17 cellular contexts compared by ENCODE assay signal in genomic region chr22:38685761-38686160, GRCh38. TPM values are rescaled to one million over a fixed set of nuclear protein-coding genes. Genes with fewer than 3 reads are reported as not detected.
A peak's percentile ranks its signal among the peaks of the same experiment; 100 is the strongest.
DNase-seq lines count a peak whose midpoint lies in the region; ATAC-seq, FAIRE-seq and TF ChIP-seq lines count a peak whose summit lies in the region.
"Had no signal": no experiment of that assay in that cellular context is flagged by ENCODE, and none has a peak within 500 bp of the region (broad histone marks: within the 10 kb centered on the region; RNA-seq: fewer than 3 reads in every experiment).

No MANE protein-coding gene starts in this region.

- RAD21 ChIA-PET in GM12878 (lab: Charles Lee; ENCODE audit: unreplicated experiment), result interaction anchor here (0.6 kb wide), 1 partner anchor 90 kb away, joined by 4 read pairs; no protein-coding TSS in a partner anchor

- H3K36me3 ChIP-seq in A673 (ENCODE audit: insufficient read depth, low read length, poor library complexity, severe bottlenecking) (peaks cover 69% of the 10 kb centered on the region), GM12878 (ENCODE audit: control insufficient read depth in 2 of 2, insufficient read depth in 2 of 2, low read length in 1 of 2) (peaks cover 15 to 18% of the 10 kb centered on the region in 2 experiments; a peak in 3 of 4 replicates), upper lobe of right lung (peaks cover 66% of the 10 kb centered on the region), ascending aorta (peaks cover 49 to 72% of the 10 kb centered on the region in 2 donors)
- peaks cover 14% of the 10 kb centered on the region for H3K36me3 ChIP-seq in CD8-positive, alpha-beta T cell (ENCODE audit: insufficient read depth, low read length)

- intact Hi-C loops in A673 (cut with micrococcal nuclease; ENCODE audit: unreplicated experiment) (no loop called here), GM12878 (cut with micrococcal nuclease; ENCODE audit: unreplicated experiment) (no loop called here), upper lobe of right lung (cut with DNase I) (no loop called here), ascending aorta (cut with DNase I) (loop anchor here (10.0 kb wide), 1 partner anchor 631 kb away; the partner anchor contains the start of gene PICK1)
- intact Hi-C loops in CD8-positive, alpha-beta T cell (cut with DNase I, micrococcal nuclease), result loop anchor here in 1 of 2 experiments (10.0 kb wide), 1 partner anchor 631 kb away; the partner anchor contains the start of gene PICK1

- CTCF ChIA-PET in A673 (lab: Charles Lee) (no interaction called here), GM12878 (lab: Yijun Ruan, JAX) (interaction anchor here (0.6 kb wide), 1 partner anchor 446 kb away, joined by 3 read pairs; no protein-coding TSS in a partner anchor)
- CTCF ChIA-PET in CD8-positive, alpha-beta T cell (lab: Charles Lee), result no interaction called here

- no peak overlapping the region for H3K4me3 Mint-ChIP-seq in CD8-positive, alpha-beta T cell
- H3K4me3 Mint-ChIP-seq in effector memory CD8-positive, alpha-beta T cell, result no peak overlapping the region

- H4K20me1 ChIP-seq in GM12878 (ENCODE audit: control insufficient read depth, insufficient read depth), result no peaks in the 10 kb centered on the region

- H3K9me3 ChIP-seq in A673 (ENCODE audit: low read depth, low read length, poor library complexity, severe bottlenecking), result no peaks in the 10 kb centered on the region
- no peaks in the 10 kb centered on the region for H3K9me3 ChIP-seq in CD8-positive, alpha-beta T cell (ENCODE audit: low read length)
- no peaks in the 10 kb centered on the region; the same call in 2 of the 3 replicates for H3K9me3 ChIP-seq in GM12878 (replicated peaks; ENCODE audit: control insufficient read depth, insufficient read depth, low read length)
- no peaks in the 10 kb centered on the region for H3K9me3 ChIP-seq in upper lobe of right lung
- H3K9me3 ChIP-seq in ascending aorta, result no peaks in the 10 kb centered on the region
- H3K9me3 ChIP-seq: HAP-1 had no signal

- H3K4me2 ChIP-seq in GM12878 (ENCODE audit: control insufficient read depth, insufficient read depth), result no peak overlapping the region
- H3K4me2 ChIP-seq: A549, BLaER1 had no signal

- TF ChIP-seq CTCF in A673 (conservative IDR thresholded peaks at IDR 0.05; ENCODE audit: low read depth, low read length) (no peak), GM12878 (IDR thresholded peaks at IDR 0.05 in 2 of 3, conservative IDR thresholded peaks at IDR 0.05 in 1 of 3; ENCODE audit: control insufficient read depth in 2 of 3, extremely low read depth in 1 of 3, insufficient read depth in 1 of 3, low read depth in 3 of 3, low read length in 3 of 3) (no peak), upper lobe of right lung (IDR thresholded peaks at IDR 0.05) (no peak), ascending aorta (IDR thresholded peaks at IDR 0.05) (no peak)
- no peak for TF ChIP-seq CTCF in CD8-positive, alpha-beta T cell (IDR thresholded peaks at IDR 0.05)

- no peak for FAIRE-seq in GM12878 (lab: Jason Lieb, UNC)
- FAIRE-seq: A549, GM12892, GM19239 had no signal

- no peak for ATAC-seq in CD8-positive, alpha-beta T cell
- ATAC-seq in GM12878 (no peak), upper lobe of right lung (no peak)
- no peak for ATAC-seq in effector memory CD8-positive, alpha-beta T cell (replicated peaks)
- ATAC-seq: A549 had no signal

- H3K9me3 Mint-ChIP-seq in CD8-positive, alpha-beta T cell, result no peaks in the 10 kb centered on the region
- H3K9me3 Mint-ChIP-seq in effector memory CD8-positive, alpha-beta T cell, result no peaks in the 10 kb centered on the region
- H3K9me3 Mint-ChIP-seq: IgD-negative memory B cell had no signal

- peaks cover 4% of the 10 kb centered on the region for H3K4me1 ChIP-seq in A673 (ENCODE audit: insufficient read depth, low read length, poor library complexity, severe bottlenecking)
- H3K4me1 ChIP-seq in CD8-positive, alpha-beta T cell (ENCODE audit: insufficient read depth, low read length), result peaks cover 13% of the 10 kb centered on the region
- no peaks in the 10 kb centered on the region; the same call in 1 of the 2 replicates for H3K4me1 ChIP-seq in GM12878 (ENCODE audit: control insufficient read depth, insufficient read depth, low read length)
- H3K4me1 ChIP-seq in upper lobe of right lung, result peaks cover 7% of the 10 kb centered on the region
- peaks cover 0 to 3% of the 10 kb centered on the region in 2 donors for H3K4me1 ChIP-seq in ascending aorta
- H3K4me1 ChIP-seq: A549 had no signal

- H3K27ac Mint-ChIP-seq in CD8-positive, alpha-beta T cell, result peak overlapping the region; percentile 78
- H3K27ac Mint-ChIP-seq in effector memory CD8-positive, alpha-beta T cell, result no peak overlapping the region
- H3K27ac Mint-ChIP-seq: IgD-negative memory B cell had no signal

- peaks cover 70% of the 10 kb centered on the region for H3K36me3 Mint-ChIP-seq in CD8-positive, alpha-beta T cell
- H3K36me3 Mint-ChIP-seq in effector memory CD8-positive, alpha-beta T cell (ENCODE audit: insufficient read depth), result peaks cover 67% of the 10 kb centered on the region
- H3K36me3 Mint-ChIP-seq: IgD-negative memory B cell had no signal

- H3K27ac ChIP-seq in A673 (ENCODE audit: low read depth, low read length, poor library complexity, severe bottlenecking) (no peak overlapping the region), GM12878 (ENCODE audit: control insufficient read depth, insufficient read depth) (no peak overlapping the region), upper lobe of right lung (no peak overlapping the region), ascending aorta (no peak overlapping the region)
- H3K27ac ChIP-seq in CD8-positive, alpha-beta T cell (ENCODE audit: low read depth, low read length), result no peak overlapping the region
- H3K27ac ChIP-seq: A549, BLaER1 had no signal

- H3K79me2 ChIP-seq in GM12878 (ENCODE audit: control insufficient read depth, insufficient read depth, low read length), result peaks cover 12% of the 10 kb centered on the region

- TSS peak; percentile 6 for BruUV-seq in A673 (replicated peaks; lab: Mats Ljungman, UMichigan)
- no TSS peak for BruUV-seq in GM12878 (replicated peaks; lab: Mats Ljungman, UMichigan)

- peaks cover 19% of the 10 kb centered on the region for H3K4me1 Mint-ChIP-seq in CD8-positive, alpha-beta T cell (ENCODE audit: low read depth)
- H3K4me1 Mint-ChIP-seq in effector memory CD8-positive, alpha-beta T cell (ENCODE audit: low read depth in 2 of 2), result peaks cover 13 to 16% of the 10 kb centered on the region in 2 donors

- H3K9ac ChIP-seq in GM12878 (ENCODE audit: control insufficient read depth, insufficient read depth, low read length), result no peak overlapping the region
- H3K9ac ChIP-seq: BLaER1 had no signal

- H3K4me3 ChIP-seq in A673 (ENCODE audit: low read depth, low read length, poor library complexity, severe bottlenecking) (no peak overlapping the region), GM12878 (no peak overlapping the region), upper lobe of right lung (no peak overlapping the region), ascending aorta (no peak overlapping the region)
- H3K4me3 ChIP-seq in CD8-positive, alpha-beta T cell (ENCODE audit: low read depth, low read length), result no peak overlapping the region
- H3K4me3 ChIP-seq: A549, BLaER1, HAP-1 had no signal

- H3K27me3 ChIP-seq in A673 (replicated peaks; ENCODE audit: insufficient read depth, low read depth, low read length, poor library complexity) (no peaks in the 10 kb centered on the region), GM12878 (replicated peaks in 1 of 2; ENCODE audit: control insufficient read depth in 2 of 2, insufficient read depth in 2 of 2, low read length in 1 of 2) (no peaks in the 10 kb centered on the region), upper lobe of right lung (no peaks in the 10 kb centered on the region), ascending aorta (no peaks in the 10 kb centered on the region)
- H3K27me3 ChIP-seq in CD8-positive, alpha-beta T cell (ENCODE audit: insufficient read depth, low read length), result no peaks in the 10 kb centered on the region
- H3K27me3 ChIP-seq: BLaER1 had no signal

- TF ChIP-seq POLR2A in GM12878 (IDR thresholded peaks at IDR 0.05; ENCODE audit: low read depth, low read length), result peak; percentile 33; the same call in 1 of the 2 replicates

- in situ Hi-C loops in GM12878 (cut with MboI), result no loop called here

- TF ChIP-seq RAD21 in GM12878 (IDR thresholded peaks at IDR 0.05; ENCODE audit: insufficient read depth, low read depth, low read length), result no peak

- no peak overlapping the region for H2AFZ ChIP-seq in GM12878 (ENCODE audit: control insufficient read depth, low read depth, low read length)

- SMC1A ChIA-PET in GM12878 (lab: Charles Lee; ENCODE audit: uncharacterized antibody, unreplicated experiment), result no interaction called here

- POLR2A ChIA-PET in A673 (lab: Charles Lee; ENCODE audit: low non-redundant PET), result no interaction called here
- POLR2A ChIA-PET in CD8-positive, alpha-beta T cell (lab: Charles Lee), result no interaction called here
- POLR2A ChIA-PET in GM12878 (lab: Charles Lee), result no interaction called here

- WGBS in GM12878 (ENCODE audit: insufficient coverage, insufficient replicate concordance, low lambda C conversion rate, missing lambda C conversion rate), result 94% methylated on average over 1 of the region's 1 CpG

- DNase-seq in A673 (ENCODE audit: low spot score) (no peak), GM12878 (ENCODE audit: low read depth, low spot score) (no peak), upper lobe of right lung (no peak), ascending aorta (ENCODE audit: low spot score in 2 of 2) (no peak)
- no peak for DNase-seq in CD8-positive, alpha-beta T cell
- no peak for DNase-seq in effector memory CD8-positive, alpha-beta T cell
- DNase-seq: AML-193, Calu3, DMS79, GOT3, KG1 had no signal

- TF ChIP-seq EP300 in GM12878 (IDR thresholded peaks at IDR 0.05; ENCODE audit: borderline replicate concordance in 1 of 2, control insufficient read depth in 1 of 2, low read depth in 2 of 2, low read length in 2 of 2), result no peak

- H3K27me3 Mint-ChIP-seq in CD8-positive, alpha-beta T cell (ENCODE audit: low read depth), result no peaks in the 10 kb centered on the region
- H3K27me3 Mint-ChIP-seq in effector memory CD8-positive, alpha-beta T cell, result no peaks in the 10 kb centered on the region
- H3K27me3 Mint-ChIP-seq: IgD-negative memory B cell had no signal

RNA-seq across cellular contexts. Expression of gene TOMM22, which starts 4.0 kb away (rescaled TPM):
- 143 and 152 TPM in 2 replicates for total RNA-seq in A673 (2021)
- 10 to 100 TPM; 75.2 to 75.4 TPM for total RNA-seq in CD8-positive, alpha-beta T cell
- 12.9 and 15.1 TPM in 2 replicates for total RNA-seq in GM12878 (2013; cell fraction: nucleolus; rRNA removed)
- total RNA-seq in GM12878 (2014; rRNA removed), result 97.3 and 107 TPM in 2 replicates
- total RNA-seq in GM12878 (2014; rRNA removed; fragmentation: Illumina TruSeq; extraction: Trizol), result 87.8 and 92.6 TPM in 2 replicates
- total RNA-seq in GM12878 (2021), result 133 and 134 TPM in 2 replicates
- polyA plus RNA-seq in GM12878 (2011; ENCODE audit: low read depth), result 32.5 TPM
- polyA plus RNA-seq in GM12878 (2011; rRNA removed), result 71.8 and 89.6 TPM in 2 replicates
- 39.3 and 54.7 TPM in 2 replicates for polyA plus RNA-seq in GM12878 (2011; cell fraction: cytosol; rRNA removed)
- 23.3 and 25.9 TPM in 2 replicates for polyA plus RNA-seq in GM12878 (2011; cell fraction: nucleus; rRNA removed)
- 55.0 and 72.2 TPM in 2 replicates for polyA plus RNA-seq in GM12878 (2012)
- polyA plus RNA-seq in GM12878 (2014; fragmentation: Illumina TruSeq; extraction: Trizol), result 116 and 131 TPM in 2 replicates
- polyA plus RNA-seq in GM12878 (2014; fragmentation: Nextera tagmentation; extraction: Ambion mirVana), result 10 to 100 TPM; 37.6 to 62.2 TPM
- 69.9 and 70.8 TPM in 2 replicates for polyA plus RNA-seq in GM12878 (2014; rRNA removed)
- 100 to 1,000 TPM; 194 to 197 TPM for polyA plus RNA-seq in GM12878 (2016; fragmentation: Nextera tagmentation; extraction: Ambion mirVana)
- polyA minus RNA-seq in GM12878 (2011; rRNA and poly(A)+ RNA removed), result 35.8 and 38.8 TPM in 2 replicates
- 20.8 and 24.8 TPM in 2 replicates for polyA minus RNA-seq in GM12878 (2011; cell fraction: cytosol; rRNA and poly(A)+ RNA removed)
- polyA minus RNA-seq in GM12878 (2011; cell fraction: nucleus; rRNA and poly(A)+ RNA removed), result 6.9 and 9.3 TPM in 2 replicates
- total RNA-seq in upper lobe of right lung, result 51.6 TPM
- total RNA-seq in ascending aorta, result 19.3 TPM

RNA-seq across cellular contexts. Expression of gene JOSD1, which starts 15.0 kb away (rescaled TPM):
- total RNA-seq in A673 (2021) (53.1 and 54.2 TPM in 2 replicates), GM12878 (2014; rRNA removed) (50.4 and 65.1 TPM in 2 replicates), GM12878 (2014; rRNA removed; fragmentation: Illumina TruSeq; extraction: Trizol) (37.1 and 37.9 TPM in 2 replicates), GM12878 (2021) (48.1 and 53.4 TPM in 2 replicates), upper lobe of right lung (52.1 TPM), ascending aorta (153 TPM)
- 100 to 1,000 TPM; 364 to 375 TPM for total RNA-seq in CD8-positive, alpha-beta T cell
- total RNA-seq in GM12878 (2013; cell fraction: nucleolus; rRNA removed), result 42.3 and 42.8 TPM in 2 replicates
- 24.6 TPM for polyA plus RNA-seq in GM12878 (2011; ENCODE audit: low read depth)
- polyA plus RNA-seq in GM12878 (2011; rRNA removed) (47.4 and 54.6 TPM in 2 replicates), GM12878 (2014; fragmentation: Illumina TruSeq; extraction: Trizol) (43.9 and 48.6 TPM in 2 replicates), GM12878 (2014; fragmentation: Nextera tagmentation; extraction: Ambion mirVana) (10 to 100 TPM; 11.9 to 15.9 TPM), GM12878 (2014; rRNA removed) (50.0 and 50.8 TPM in 2 replicates), GM12878 (2016; fragmentation: Nextera tagmentation; extraction: Ambion mirVana) (1 to 10 TPM; 6.2 to 7.8 TPM)
- 70.1 and 74.6 TPM in 2 replicates for polyA plus RNA-seq in GM12878 (2011; cell fraction: cytosol; rRNA removed)
- polyA plus RNA-seq in GM12878 (2011; cell fraction: nucleus; rRNA removed), result 35.7 and 38.5 TPM in 2 replicates
- polyA plus RNA-seq in GM12878 (2012), result 33.3 and 35.5 TPM in 2 replicates
- 46.8 and 52.2 TPM in 2 replicates for polyA minus RNA-seq in GM12878 (2011; rRNA and poly(A)+ RNA removed)
- 24.2 and 27.9 TPM in 2 replicates for polyA minus RNA-seq in GM12878 (2011; cell fraction: cytosol; rRNA and poly(A)+ RNA removed)
- 11.6 and 18.6 TPM in 2 replicates for polyA minus RNA-seq in GM12878 (2011; cell fraction: nucleus; rRNA and poly(A)+ RNA removed)

RNA-seq across cellular contexts. Expression of gene GTPBP1, which starts 20.0 kb away (rescaled TPM):
- 88.2 and 96.2 TPM in 2 replicates for total RNA-seq in A673 (2021)
- total RNA-seq in CD8-positive, alpha-beta T cell, result 100 to 1,000 TPM; 341 to 346 TPM
- total RNA-seq in GM12878 (2013; cell fraction: nucleolus; rRNA removed), result 156 and 196 TPM in 2 replicates
- 33.8 and 39.1 TPM in 2 replicates for total RNA-seq in GM12878 (2014; rRNA removed)
- 20.6 and 20.8 TPM in 2 replicates for total RNA-seq in GM12878 (2014; rRNA removed; fragmentation: Illumina TruSeq; extraction: Trizol)
- total RNA-seq in GM12878 (2021), result 55.7 and 63.1 TPM in 2 replicates
- polyA plus RNA-seq in GM12878 (2011; ENCODE audit: low read depth), result 25.3 TPM
- 28.0 and 47.0 TPM in 2 replicates for polyA plus RNA-seq in GM12878 (2011; rRNA removed)
- polyA plus RNA-seq in GM12878 (2011; cell fraction: cytosol; rRNA removed), result 32.9 and 43.9 TPM in 2 replicates
- polyA plus RNA-seq in GM12878 (2011; cell fraction: nucleus; rRNA removed), result 185 and 188 TPM in 2 replicates
- polyA plus RNA-seq in GM12878 (2012), result 37.0 and 38.4 TPM in 2 replicates
- polyA plus RNA-seq in GM12878 (2014; fragmentation: Illumina TruSeq; extraction: Trizol), result 16.6 and 39.2 TPM in 2 replicates
- polyA plus RNA-seq in GM12878 (2014; fragmentation: Nextera tagmentation; extraction: Ambion mirVana), result 1 to 10 TPM in 1 of 2 experiments, under 1 TPM in 1; 0.89 to 1.9 TPM
- polyA plus RNA-seq in GM12878 (2014; rRNA removed), result 46.2 and 57.3 TPM in 2 replicates
- 10 to 100 TPM; 25.7 to 29.3 TPM for polyA plus RNA-seq in GM12878 (2016; fragmentation: Nextera tagmentation; extraction: Ambion mirVana)
- polyA minus RNA-seq in GM12878 (2011; rRNA and poly(A)+ RNA removed), result 56.7 and 73.3 TPM in 2 replicates
- polyA minus RNA-seq in GM12878 (2011; cell fraction: cytosol; rRNA and poly(A)+ RNA removed), result 15.3 and 19.2 TPM in 2 replicates
- 76.4 and 113 TPM in 2 replicates for polyA minus RNA-seq in GM12878 (2011; cell fraction: nucleus; rRNA and poly(A)+ RNA removed)
- 72.5 TPM for total RNA-seq in upper lobe of right lung
- 89.5 TPM for total RNA-seq in ascending aorta

RNA-seq across cellular contexts. Expression of gene CBY1, which starts 29.3 kb away (rescaled TPM):
- total RNA-seq in A673 (2021) (22.1 and 28.5 TPM in 2 replicates), GM12878 (2014; rRNA removed) (7.0 and 7.3 TPM in 2 replicates), GM12878 (2014; rRNA removed; fragmentation: Illumina TruSeq; extraction: Trizol) (7.0 and 7.4 TPM in 2 replicates), GM12878 (2021) (7.7 and 8.9 TPM in 2 replicates), upper lobe of right lung (34.6 TPM), ascending aorta (14.0 TPM)
- 1 to 10 TPM; 7.6 to 8.9 TPM for total RNA-seq in CD8-positive, alpha-beta T cell
- 17.7 and 20.7 TPM in 2 replicates for total RNA-seq in GM12878 (2013; cell fraction: nucleolus; rRNA removed)
- 7.5 TPM for polyA plus RNA-seq in GM12878 (2011; ENCODE audit: low read depth)
- polyA plus RNA-seq in GM12878 (2011; rRNA removed) (10.5 and 12.7 TPM in 2 replicates), GM12878 (2014; fragmentation: Illumina TruSeq; extraction: Trizol) (13.0 TPM in 2 replicates), GM12878 (2014; fragmentation: Nextera tagmentation; extraction: Ambion mirVana) (10 to 100 TPM; 12.4 to 14.5 TPM), GM12878 (2014; rRNA removed) (9.5 and 11.4 TPM in 2 replicates), GM12878 (2016; fragmentation: Nextera tagmentation; extraction: Ambion mirVana) (10 to 100 TPM; 16.8 to 18.6 TPM)
- polyA plus RNA-seq in GM12878 (2011; cell fraction: cytosol; rRNA removed), result 8.1 and 8.6 TPM in 2 replicates
- 8.7 and 12.0 TPM in 2 replicates for polyA plus RNA-seq in GM12878 (2011; cell fraction: nucleus; rRNA removed)
- 7.4 and 10.6 TPM in 2 replicates for polyA plus RNA-seq in GM12878 (2012)
- polyA minus RNA-seq in GM12878 (2011; rRNA and poly(A)+ RNA removed), result 9.9 and 11.7 TPM in 2 replicates
- 2.5 TPM in 1 of 2 replicates, not detected in the other for polyA minus RNA-seq in GM12878 (2011; cell fraction: cytosol; rRNA and poly(A)+ RNA removed)
- polyA minus RNA-seq in GM12878 (2011; cell fraction: nucleus; rRNA and poly(A)+ RNA removed), result 1.6 and 9.0 TPM in 2 replicates

RNA-seq across cellular contexts. Expression of gene FAM227A, which starts 29.6 kb away (rescaled TPM):
- total RNA-seq in A673 (2021) (3.8 and 5.3 TPM in 2 replicates), GM12878 (2014; rRNA removed) (under 0.01 and 0.11 TPM in 2 replicates), GM12878 (2014; rRNA removed; fragmentation: Illumina TruSeq; extraction: Trizol) (0.14 and 0.18 TPM in 2 replicates), GM12878 (2021) (0.33 and 0.53 TPM in 2 replicates), upper lobe of right lung (0.98 TPM), ascending aorta (0.43 TPM)
- under 1 TPM in 1 of 2 experiments, not detected in 1; 0.73 TPM for total RNA-seq in CD8-positive, alpha-beta T cell
- total RNA-seq in GM12878 (2013; cell fraction: nucleolus; rRNA removed), result 4.5 and 7.4 TPM in 2 replicates
- polyA plus RNA-seq in GM12878 (2011; ENCODE audit: low read depth), result not detected
- polyA plus RNA-seq in GM12878 (2011; rRNA removed) (0.22 and 0.45 TPM in 2 replicates), GM12878 (2014; fragmentation: Illumina TruSeq; extraction: Trizol) (0.06 and 0.28 TPM in 2 replicates), GM12878 (2014; fragmentation: Nextera tagmentation; extraction: Ambion mirVana) (under 1 TPM; 0.02 to 0.11 TPM), GM12878 (2014; rRNA removed) (0.13 and 0.50 TPM in 2 replicates), GM12878 (2016; fragmentation: Nextera tagmentation; extraction: Ambion mirVana) (under 1 TPM; 0.29 to 0.59 TPM)
- polyA plus RNA-seq in GM12878 (2011; cell fraction: cytosol; rRNA removed), result 0.12 and 0.15 TPM in 2 replicates
- 0.55 and 0.80 TPM in 2 replicates for polyA plus RNA-seq in GM12878 (2011; cell fraction: nucleus; rRNA removed)
- polyA plus RNA-seq in GM12878 (2012), result 0.05 and 0.20 TPM in 2 replicates
- polyA minus RNA-seq in GM12878 (2011; rRNA and poly(A)+ RNA removed), result 0.05 and 0.15 TPM in 2 replicates
- polyA minus RNA-seq in GM12878 (2011; cell fraction: cytosol; rRNA and poly(A)+ RNA removed), result not detected in 2 replicates
- 0.24 and 0.29 TPM in 2 replicates for polyA minus RNA-seq in GM12878 (2011; cell fraction: nucleus; rRNA and poly(A)+ RNA removed)
- polyA plus RNA-seq: IgD-negative memory B cell had no signal
